Comparison of ENCODE assay signal across 15 cellular contexts in genomic region chr3:37458162-37458895, GRCh38. TPM values are rescaled to one million over a fixed set of nuclear protein-coding genes. Genes with fewer than 3 reads are reported as not detected.
DNase-seq lines count a peak whose midpoint lies in the region; ATAC-seq and TF ChIP-seq lines count a peak whose summit lies in the region.
"Had no signal": no experiment of that assay in that cellular context is flagged by ENCODE, and none has a peak within 500 bp of the region (broad histone marks: within the 10 kb centered on the region; RNA-seq: fewer than 3 reads in every experiment).

No MANE protein-coding gene starts in this region.

- TF ChIP-seq CTCF in right lobe of liver (IDR thresholded peaks at IDR 0.05) (no peak), omental fat pad (IDR thresholded peaks at IDR 0.05) (no peak)

- no peaks in the 10 kb centered on the region for H3K9me3 Mint-ChIP-seq in effector memory CD8-positive, alpha-beta T cell

- H3K4me1 ChIP-seq in right lobe of liver: no peaks in the 10 kb centered on the region

- no peaks in the 10 kb centered on the region for H3K9me3 ChIP-seq in right lobe of liver

- no peak for TF ChIP-seq POLR2A in right lobe of liver (IDR thresholded peaks at IDR 0.05)

- H3K36me3 Mint-ChIP-seq in effector memory CD8-positive, alpha-beta T cell (ENCODE audit: insufficient read depth): no peaks in the 10 kb centered on the region
- H3K36me3 Mint-ChIP-seq: brain had no signal

- intact Hi-C loops in right lobe of liver (cut with DNase I): no loop called here

- ATAC-seq in right lobe of liver (peak; percentile 8 to 52 (median 14)), omental fat pad (ENCODE audit: low FRiP score) (no peak)
- ATAC-seq in effector memory CD8-positive, alpha-beta T cell (replicated peaks): no peak
- no peak for ATAC-seq in stimulated activated naive CD8-positive, alpha-beta T cell treated with anti-CD3 and anti-CD28 coated beads, Interleukin-15, Interleukin-2, amounts not matched to agents 100 U/mL and 50 U/mL, for 24 hours

- no peak overlapping the region for H3K4me3 Mint-ChIP-seq in effector memory CD8-positive, alpha-beta T cell

- H3K4me1 Mint-ChIP-seq in effector memory CD8-positive, alpha-beta T cell (ENCODE audit: low read depth in 2 of 2): peaks cover 0 to 3% of the 10 kb centered on the region in 2 donors

- H3K4me3 ChIP-seq in right lobe of liver: no peak overlapping the region
- H3K4me3 ChIP-seq: skin epidermis had no signal

- WGBS in right lobe of liver (ENCODE audit: insufficient coverage, low coverage, low lambda C conversion rate, missing lambda C conversion rate): 39% methylated on average over 4 of the region's 6 CpGs

- peak; percentile 33 for DNase-seq in stimulated activated CD4-positive, alpha-beta T cell treated with anti-CD3 and anti-CD28 coated beads, Interleukin-1b, Interleukin-23, amount 100 ng/mL, for 48 hours
- no peak for DNase-seq in stimulated activated CD4-positive, alpha-beta T cell treated with anti-CD3 and anti-CD28 coated beads, Interleukin-2, amount 100 ng/mL, for 48 hours
- peak; percentile 33 to 64 for DNase-seq in dermis microvascular lymphatic vessel endothelial cell (ENCODE audit: low read depth in 2 of 2)
- DNase-seq in right lobe of liver: no peak
- no peak for DNase-seq in omental fat pad (ENCODE audit: low spot score)
- DNase-seq in effector memory CD8-positive, alpha-beta T cell: no peak
- DNase-seq in SW 1271 (lab: John Stamatoyannopoulos, UW): no peak
- DNase-seq in stimulated activated naive CD8-positive, alpha-beta T cell treated with anti-CD3 and anti-CD28 coated beads, Interleukin-15, Interleukin-2, amounts not matched to agents 100 U/mL and 50 U/mL, for 24 hours: no peak
- DNase-seq: EL, NCI-H446 treated with DMSO at 0.1 percent for 48 hours had no signal

- H3K27me3 Mint-ChIP-seq in effector memory CD8-positive, alpha-beta T cell: peaks cover 66 to 77% of the 10 kb centered on the region in 2 donors

- H3K36me3 ChIP-seq in right lobe of liver: no peaks in the 10 kb centered on the region

- peak overlapping the region in 2 of 3 donors; percentile 29 to 32 for H3K27ac ChIP-seq in right lobe of liver
- H3K27ac ChIP-seq: epithelial cell of prostate had no signal

- H3K27me3 ChIP-seq in right lobe of liver: no peaks in the 10 kb centered on the region

- no peak overlapping the region for H3K27ac Mint-ChIP-seq in effector memory CD8-positive, alpha-beta T cell

RNA-seq across cellular contexts. Expression of gene ITGA9, which starts 6.4 kb away (rescaled TPM):
- total RNA-seq in dermis microvascular lymphatic vessel endothelial cell (27.7 and 44.4 TPM in 2 replicates), right lobe of liver (10 to 100 TPM; 10.3 to 22.2 (median 14.4) TPM), omental fat pad (10 to 100 TPM in 3 of 4 donors, 1 to 10 TPM in 1; 7.1 to 35.6 (median 20.8) TPM)
- total RNA-seq: MCF 10A, myocyte had no signal

Comparison
In these comparisons a context has a peak if more than half of its experiments do, and no peak if none do; other contexts are left out.
1. DNase-seq: peak in stimulated activated CD4-positive, alpha-beta T cell treated with anti-CD3 and anti-CD28 coated beads, Interleukin-1b, Interleukin-23, amount 100 ng/mL, for 48 hours (single experiment) and dermis microvascular lymphatic vessel endothelial cell (2 of 2); none in stimulated activated CD4-positive, alpha-beta T cell treated with anti-CD3 and anti-CD28 coated beads, Interleukin-2, amount 100 ng/mL, for 48 hours (0 of 2), right lobe of liver (0 of 3), omental fat pad (single experiment), effector memory CD8-positive, alpha-beta T cell (0 of 3), SW 1271 (0 of 2) and stimulated activated naive CD8-positive, alpha-beta T cell treated with anti-CD3 and anti-CD28 coated beads, Interleukin-15, Interleukin-2, amounts not matched to agents 100 U/mL and 50 U/mL, for 24 hours (single experiment).
2. ATAC-seq: peak in right lobe of liver (4 of 4); none in omental fat pad (single experiment), effector memory CD8-positive, alpha-beta T cell (single experiment) and stimulated activated naive CD8-positive, alpha-beta T cell treated with anti-CD3 and anti-CD28 coated beads, Interleukin-15, Interleukin-2, amounts not matched to agents 100 U/mL and 50 U/mL, for 24 hours (single experiment).